Comparison of ENCODE assay signal across 8 cellular contexts in the genomic region with DNA sequence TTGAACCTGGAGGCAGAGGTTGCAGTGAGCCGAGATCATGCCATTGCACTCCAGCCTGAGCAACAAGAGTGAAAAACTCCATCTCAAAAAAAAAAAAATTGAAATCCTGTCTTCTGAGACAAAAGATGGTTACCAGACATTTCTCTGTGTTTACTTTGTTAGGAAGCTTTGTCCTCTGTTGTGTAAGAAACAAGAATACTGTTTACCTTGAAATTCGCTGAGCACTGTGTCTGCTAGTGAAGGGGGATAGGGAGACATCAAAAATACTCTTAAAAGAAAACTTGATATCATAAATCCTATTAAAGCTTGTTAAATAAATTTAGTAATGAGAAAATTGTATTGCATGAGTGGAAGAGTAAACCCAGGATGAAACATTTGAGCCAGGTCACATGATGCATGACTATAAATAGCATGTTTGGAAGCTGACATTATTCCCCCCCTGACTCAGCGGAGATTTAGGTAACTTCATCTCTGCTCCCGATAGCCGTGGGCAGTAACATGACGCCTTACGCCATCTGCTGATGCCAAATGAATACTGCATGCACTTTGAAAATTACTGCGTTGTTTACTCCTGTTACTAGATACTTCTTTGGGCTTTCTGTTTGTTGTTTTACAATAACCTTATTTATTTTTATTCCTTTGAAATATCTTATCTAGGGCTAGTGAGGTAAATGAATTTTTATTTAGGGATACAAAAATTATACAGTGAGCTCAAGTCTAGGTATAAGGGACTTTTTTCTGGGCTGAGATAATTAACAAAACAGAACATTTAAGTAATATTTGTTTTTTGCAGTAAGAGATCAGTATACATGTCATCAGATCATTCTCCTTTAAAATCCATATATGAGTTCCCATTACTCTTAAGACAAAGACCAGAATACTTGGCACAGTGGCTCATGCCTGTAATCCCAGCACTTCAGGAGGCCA.
DNase-seq lines count a peak whose midpoint lies in the region; ATAC-seq, FAIRE-seq and TF ChIP-seq lines count a peak whose summit lies in the region.

No MANE protein-coding gene starts in this region.

- peak; percentile 88 for DNase-seq in Ammon's horn (ENCODE audit: low spot score)
- peak; percentile 32 for DNase-seq in GM19238 (ENCODE audit: insufficient read length, low spot score)
- DNase-seq in RCC 7860 (ENCODE audit: low spot score), result peak; percentile 82
- DNase-seq in activated naive CD4-positive, alpha-beta T cell treated with anti-CD3 and anti-CD28 coated beads, Interleukin-2, amount 10 ng/mL, durations not matched to agents 7 days and 5 days, result peak; percentile 58
- DNase-seq in glomerular visceral epithelial cell (ENCODE audit: extremely low spot score), result peak; percentile 87
- DNase-seq in progenitor cell of endocrine pancreas (ENCODE audit: low spot score, unreplicated experiment), result peak; percentile 18

- no peak for TF ChIP-seq POLR2A in GM18505 (IDR thresholded peaks at IDR 0.05; ENCODE audit: borderline replicate concordance, extremely low read depth, insufficient read depth, insufficient read length)

- H3K4me1 Mint-ChIP-seq in activated naive CD4-positive, alpha-beta T cell treated with anti-CD3 and anti-CD28 coated beads, Interleukin-2, amount 10 ng/mL, durations not matched to agents 7 days and 5 days, result no peaks in the 10 kb centered on the region
- no peaks in the 10 kb centered on the region for H3K4me1 Mint-ChIP-seq in progenitor cell of endocrine pancreas (ENCODE audit: low read depth)

- FAIRE-seq in RCC 7860 (lab: Jason Lieb, UNC), result peak; percentile 90

- no peak overlapping the region for H3K4me2 ChIP-seq in Loucy (ENCODE audit: low read depth, low read length, poor library complexity, severe bottlenecking)

- H3K27me3 ChIP-seq in Loucy (ENCODE audit: insufficient read depth, low read length, poor library complexity, severe bottlenecking), result no peaks in the 10 kb centered on the region

- H3K9me2 ChIP-seq in Loucy (replicated peaks; ENCODE audit: low read depth, low read length), result no peaks in the 10 kb centered on the region

- TF ChIP-seq CTCF in Loucy (conservative IDR thresholded peaks at IDR 0.05; ENCODE audit: low read length) (peak; percentile 85), progenitor cell of endocrine pancreas (IDR thresholded peaks at IDR 0.05; ENCODE audit: unreplicated experiment) (peak; percentile 87)

- H3K9me3 ChIP-seq in Loucy (ENCODE audit: insufficient read depth, low read depth, low read length), result no peaks in the 10 kb centered on the region

- H3K4me1 ChIP-seq in Loucy (ENCODE audit: insufficient read depth, low read length, poor library complexity, severe bottlenecking), result peaks cover 9% of the 10 kb centered on the region

- no peaks in the 10 kb centered on the region for H4K20me1 ChIP-seq in Loucy (ENCODE audit: insufficient read depth, low read length, poor library complexity, severe bottlenecking)

- no peak overlapping the region; the same call in 1 of the 2 replicates for H2AFZ ChIP-seq in Loucy (ENCODE audit: low read length)

- ATAC-seq in GM18505 (IDR thresholded peaks at IDR 0.05; ENCODE audit: unreplicated experiment), result no peak

- H3K4me3 ChIP-seq in Loucy (ENCODE audit: low read length, poor library complexity, severe bottlenecking), result no peak overlapping the region

- peaks cover 3% of the 10 kb centered on the region for H3K27me3 Mint-ChIP-seq in activated naive CD4-positive, alpha-beta T cell treated with anti-CD3 and anti-CD28 coated beads, Interleukin-2, amount 10 ng/mL, durations not matched to agents 7 days and 5 days
- no peaks in the 10 kb centered on the region for H3K27me3 Mint-ChIP-seq in progenitor cell of endocrine pancreas

- H3K9me3 Mint-ChIP-seq in activated naive CD4-positive, alpha-beta T cell treated with anti-CD3 and anti-CD28 coated beads, Interleukin-2, amount 10 ng/mL, durations not matched to agents 7 days and 5 days, result no peaks in the 10 kb centered on the region
- no peaks in the 10 kb centered on the region for H3K9me3 Mint-ChIP-seq in progenitor cell of endocrine pancreas (ENCODE audit: low read depth)

- H3K9ac ChIP-seq in Loucy (ENCODE audit: low read depth, low read length, poor library complexity, severe bottlenecking), result no peak overlapping the region

- no peaks in the 10 kb centered on the region for H3K36me3 ChIP-seq in Loucy (ENCODE audit: insufficient read depth, low read length)

- no peaks in the 10 kb centered on the region for H3K36me3 Mint-ChIP-seq in activated naive CD4-positive, alpha-beta T cell treated with anti-CD3 and anti-CD28 coated beads, Interleukin-2, amount 10 ng/mL, durations not matched to agents 7 days and 5 days
- H3K36me3 Mint-ChIP-seq in progenitor cell of endocrine pancreas (ENCODE audit: insufficient read depth), result peaks cover 3% of the 10 kb centered on the region

- no peak overlapping the region for H3K4me3 Mint-ChIP-seq in activated naive CD4-positive, alpha-beta T cell treated with anti-CD3 and anti-CD28 coated beads, Interleukin-2, amount 10 ng/mL, durations not matched to agents 7 days and 5 days
- H3K4me3 Mint-ChIP-seq in progenitor cell of endocrine pancreas (ENCODE audit: low read depth), result no peak overlapping the region

- H3K27ac Mint-ChIP-seq in activated naive CD4-positive, alpha-beta T cell treated with anti-CD3 and anti-CD28 coated beads, Interleukin-2, amount 10 ng/mL, durations not matched to agents 7 days and 5 days, result no peak overlapping the region
- H3K27ac Mint-ChIP-seq in progenitor cell of endocrine pancreas, result no peak overlapping the region

- H3K79me2 ChIP-seq in Loucy (ENCODE audit: insufficient read depth, low read length), result no peaks in the 10 kb centered on the region

- H3F3A ChIP-seq in Loucy (ENCODE audit: low read depth), result no peaks in the 10 kb centered on the region

- CTCF ChIA-PET in activated naive CD4-positive, alpha-beta T cell treated with anti-CD3 and anti-CD28 coated beads, Interleukin-2, amount 10 ng/mL, durations not matched to agents 7 days and 5 days (lab: Charles Lee), result interaction anchor here (0.7 to 10.2 kb wide), 19 partner anchors 8 to 405 kb away, joined by 3 to 173 read pairs (median 4); no protein-coding TSS in a partner anchor

Comparison
In these comparisons a context has a peak if more than half of its experiments do, and no peak if none do; other contexts are left out.
1. DNase-seq: peak in every context shown above with its lines; median percentile 88 in Ammon's horn; 87 in glomerular visceral epithelial cell; 82 in RCC 7860; 58 in activated naive CD4-positive, alpha-beta T cell treated with anti-CD3 and anti-CD28 coated beads, Interleukin-2, amount 10 ng/mL, durations not matched to agents 7 days and 5 days; 32 in GM19238; 18 in progenitor cell of endocrine pancreas.